In genomic region chr15:53721334-53722087, GRCh38 we compare ENCODE assay signal across 9 cellular contexts. TPM values are rescaled to one million over a fixed set of nuclear protein-coding genes. Genes with fewer than 3 reads are reported as not detected.
"Had no signal": no experiment of that assay in that cellular context is flagged by ENCODE, and none has a peak within 500 bp of the region (broad histone marks: within the 10 kb centered on the region; RNA-seq: fewer than 3 reads in every experiment).

No MANE protein-coding gene starts in this region.

- H2AFZ ChIP-seq: GM23338 had no signal

- DNase-seq: H9, HCEC 1CT, IMR-90, KG1 had no signal

- H3K4me2 ChIP-seq: GM23338 had no signal

- FAIRE-seq: H1, H54, K562 had no signal

- H3K27ac ChIP-seq: HL-60 had no signal

- H3K4me3 ChIP-seq: GM23338, K562 had no signal

- ATAC-seq: GM23338, K562 had no signal

RNA-seq across cellular contexts. Expression of gene WDR72, which starts 38.0 kb away (rescaled TPM):
- total RNA-seq: IMR-90, K562 had no signal
- polyA plus RNA-seq: IMR-90 had no signal
